27 cellular contexts compared by ENCODE assay signal in genomic region chr14:68318788-68319187, GRCh38.
DNase-seq lines count a peak whose midpoint lies in the region; ATAC-seq, FAIRE-seq and TF ChIP-seq lines count a peak whose summit lies in the region.
"Had no signal": no experiment of that assay in that cellular context is flagged by ENCODE, and none has a peak within 500 bp of the region (broad histone marks: within the 10 kb centered on the region; RNA-seq: fewer than 3 reads in every experiment).

No MANE protein-coding gene starts in this region.

- no peaks in the 10 kb centered on the region for H3K9me3 ChIP-seq in GM12878 (replicated peaks; ENCODE audit: control insufficient read depth, insufficient read depth, low read length)
- H3K9me3 ChIP-seq in hepatocyte (ENCODE audit: low read depth): no peaks in the 10 kb centered on the region
- H3K9me3 ChIP-seq: prostate gland had no signal

- DNase-seq in Right ventricle myocardium superior: no peak
- DNase-seq in Right ventricle myocardium inferior (ENCODE audit: missing footprints): no peak
- DNase-seq in GM12878 (ENCODE audit: low read depth, low spot score): no peak
- no peak for DNase-seq in hepatocyte (ENCODE audit: low spot score)
- DNase-seq in immature natural killer cell: no peak
- no peak for DNase-seq in Ammon's horn (ENCODE audit: low spot score)
- DNase-seq: 8988T; activated CD8-positive, alpha-beta T cell treated with anti-CD3 and anti-CD28 coated beads, Interleukin-2, amount 10 ng/mL, durations not matched to agents 7 days and 5 days; anterior cingulate cortex; CD4-positive, alpha-beta memory T cell; EL; NCI-H1105 treated with DMSO at 0.1 percent for 48 hours; NCI-H2029; NCI-H226; NCI-H774; RPMI8226; stimulated activated naive CD8-positive, alpha-beta T cell treated with anti-CD3 and anti-CD28 coated beads, Interleukin-15, amount 100 ng/mL, for 72 hours had no signal

- H3K9me2 ChIP-seq in hepatocyte (replicated peaks; ENCODE audit: insufficient read depth): no peaks in the 10 kb centered on the region

- H3K4me1 ChIP-seq in GM12878 (ENCODE audit: control insufficient read depth, insufficient read depth, low read length) (peaks cover 55% of the 10 kb centered on the region), hepatocyte (ENCODE audit: insufficient read depth) (no peaks in the 10 kb centered on the region)
- H3K4me1 ChIP-seq: prostate gland had no signal

- TF ChIP-seq RAD21 in GM12878 (IDR thresholded peaks at IDR 0.05; ENCODE audit: insufficient read depth, low read depth, low read length): no peak

- peak; percentile 34 for ATAC-seq in Right ventricle myocardium superior (ENCODE audit: poor library complexity)
- ATAC-seq in Right ventricle myocardium inferior: no peak
- ATAC-seq in GM12878: peak; percentile 49
- no peak for ATAC-seq in stimulated activated memory B cell treated with anti-CD40 and anti-IgM and Interleukin-4, amounts not matched to agents 10 μg/mL and 1 μg/mL and 100 μg/mL, for 72 hours
- ATAC-seq in HG03095 (IDR thresholded peaks at IDR 0.05; ENCODE audit: unreplicated experiment): no peak
- ATAC-seq: activated CD8-positive, alpha-beta T cell treated with anti-CD3 and anti-CD28 coated beads, Interleukin-2, amount 10 ng/mL, durations not matched to agents 7 days and 5 days; activated naive CD4-positive, alpha-beta T cell treated with anti-CD3 and anti-CD28 coated beads, Interleukin-2, amount 50 U/mL, for 72 hours; stimulated activated naive CD8-positive, alpha-beta T cell treated with anti-CD3 and anti-CD28 coated beads, Interleukin-15, amount 100 ng/mL, for 72 hours had no signal

- peaks cover 3% of the 10 kb centered on the region for H3K9me3 Mint-ChIP-seq in stimulated activated memory B cell treated with anti-CD40 and anti-IgM and Interleukin-4, amounts not matched to agents 10 μg/mL and 1 μg/mL and 100 μg/mL, for 72 hours
- H3K9me3 Mint-ChIP-seq in immature natural killer cell: no peaks in the 10 kb centered on the region
- H3K9me3 Mint-ChIP-seq: activated naive CD4-positive, alpha-beta T cell treated with anti-CD3 and anti-CD28 coated beads, Interleukin-2, amount 50 U/mL, for 72 hours; activated T-helper 2 cell treated with anti-CD3 and anti-CD28 coated beads, Interferon-gamma antibody, Interleukin-2, Interleukin-4, amounts not matched to agents 10 μg/mL and 5 μg/mL and 100 μg/mL, durations not matched to agents 14 hours and 24 hours and 36 hours; CD4-positive, alpha-beta memory T cell; stimulated activated naive CD8-positive, alpha-beta T cell treated with anti-CD3 and anti-CD28 coated beads, Interleukin-15, amount 100 ng/mL, for 72 hours had no signal

- H2AFZ ChIP-seq in GM12878 (ENCODE audit: control insufficient read depth, low read depth, low read length): no peak overlapping the region
- H2AFZ ChIP-seq in hepatocyte: no peak overlapping the region

- FAIRE-seq in GM12878 (lab: Jason Lieb, UNC): no peak
- FAIRE-seq: H54, keratinocyte had no signal

- BruUV-seq in GM12878 (replicated peaks; lab: Mats Ljungman, UMichigan): no TSS peak

- no peak for TF ChIP-seq POLR2A in GM12878 (IDR thresholded peaks at IDR 0.05; ENCODE audit: low read depth, low read length)

- POLR2A ChIA-PET in GM12878 (lab: Charles Lee): interaction anchor here (1.0 to 3.1 kb wide), 8 partner anchors 10 to 470 kb away, joined by 3 to 19 read pairs (median 4); no protein-coding TSS in a partner anchor

- H3K36me3 ChIP-seq in GM12878 (ENCODE audit: control insufficient read depth in 2 of 2, insufficient read depth in 2 of 2, low read length in 1 of 2): no peaks in the 10 kb centered on the region
- H3K36me3 ChIP-seq in hepatocyte (replicated peaks; ENCODE audit: insufficient read depth, low read depth): no peaks in the 10 kb centered on the region
- H3K36me3 ChIP-seq: prostate gland had no signal

- H3K27ac Mint-ChIP-seq in stimulated activated memory B cell treated with anti-CD40 and anti-IgM and Interleukin-4, amounts not matched to agents 10 μg/mL and 1 μg/mL and 100 μg/mL, for 72 hours: peak overlapping the region; percentile 70
- peak overlapping the region in 1 of 6 donors; percentile 10 for H3K27ac Mint-ChIP-seq in immature natural killer cell
- H3K27ac Mint-ChIP-seq: activated CD8-positive, alpha-beta T cell treated with anti-CD3 and anti-CD28 coated beads, Interleukin-2, amount 10 ng/mL, durations not matched to agents 7 days and 5 days; activated naive CD4-positive, alpha-beta T cell treated with anti-CD3 and anti-CD28 coated beads, Interleukin-2, amount 50 U/mL, for 72 hours; activated T-helper 2 cell treated with anti-CD3 and anti-CD28 coated beads, Interferon-gamma antibody, Interleukin-2, Interleukin-4, amounts not matched to agents 10 μg/mL and 5 μg/mL and 100 μg/mL, durations not matched to agents 14 hours and 24 hours and 36 hours; stimulated activated naive CD8-positive, alpha-beta T cell treated with anti-CD3 and anti-CD28 coated beads, Interleukin-15, amount 100 ng/mL, for 72 hours; T-helper 1 cell treated with Interleukin-12 subunit alpha and Interleukin-12 subunit beta and Interleukin-4 antibody, amounts not matched to agents 30 μg/mL and 1 μg/mL, for 36 hours had no signal

- TF ChIP-seq CTCF in GM12878 (IDR thresholded peaks at IDR 0.05 in 2 of 3, conservative IDR thresholded peaks at IDR 0.05 in 1 of 3; ENCODE audit: control insufficient read depth in 2 of 3, extremely low read depth in 1 of 3, insufficient read depth in 1 of 3, low read depth in 3 of 3, low read length in 3 of 3) (no peak; a peak in 1 of 6 replicates), hepatocyte (IDR thresholded peaks at IDR 0.05; ENCODE audit: poor library complexity) (no peak)

- H4K20me1 ChIP-seq in GM12878 (ENCODE audit: control insufficient read depth, insufficient read depth): no peaks in the 10 kb centered on the region
- no peaks in the 10 kb centered on the region for H4K20me1 ChIP-seq in hepatocyte (ENCODE audit: insufficient read depth, poor library complexity, severe bottlenecking)

- peaks cover 16% of the 10 kb centered on the region for H3K36me3 Mint-ChIP-seq in stimulated activated memory B cell treated with anti-CD40 and anti-IgM and Interleukin-4, amounts not matched to agents 10 μg/mL and 1 μg/mL and 100 μg/mL, for 72 hours
- peaks cover 5 to 14% (median 6%) of the 10 kb centered on the region in 3 donors for H3K36me3 Mint-ChIP-seq in immature natural killer cell

- no peaks in the 10 kb centered on the region for H3K27me3 Mint-ChIP-seq in stimulated activated memory B cell treated with anti-CD40 and anti-IgM and Interleukin-4, amounts not matched to agents 10 μg/mL and 1 μg/mL and 100 μg/mL, for 72 hours
- peaks cover 0 to 4% (median 3%) of the 10 kb centered on the region in 3 donors for H3K27me3 Mint-ChIP-seq in immature natural killer cell (ENCODE audit: low read depth in 3 of 3)
- H3K27me3 Mint-ChIP-seq: CD4-positive, alpha-beta memory T cell; stimulated activated naive CD8-positive, alpha-beta T cell treated with anti-CD3 and anti-CD28 coated beads, Interleukin-15, amount 100 ng/mL, for 72 hours had no signal

- SMC1A ChIA-PET in GM12878 (lab: Charles Lee; ENCODE audit: uncharacterized antibody, unreplicated experiment): interaction anchor here (0.7 to 12.5 kb wide), 18 partner anchors 10 to 401 kb away, joined by 3 to 151 read pairs (median 6); no protein-coding TSS in a partner anchor

- H3K4me1 Mint-ChIP-seq in stimulated activated memory B cell treated with anti-CD40 and anti-IgM and Interleukin-4, amounts not matched to agents 10 μg/mL and 1 μg/mL and 100 μg/mL, for 72 hours: peaks cover 45% of the 10 kb centered on the region
- H3K4me1 Mint-ChIP-seq in immature natural killer cell: peaks cover 1 to 12% of the 10 kb centered on the region in 2 donors

- CTCF ChIA-PET in GM12878 (lab: Yijun Ruan, JAX): interaction anchor here (0.6 to 4.8 kb wide), 11 partner anchors 10 to 496 kb away, joined by 3 to 22 read pairs (median 3); no protein-coding TSS in a partner anchor

- no peak overlapping the region for H3K4me3 Mint-ChIP-seq in stimulated activated memory B cell treated with anti-CD40 and anti-IgM and Interleukin-4, amounts not matched to agents 10 μg/mL and 1 μg/mL and 100 μg/mL, for 72 hours
- H3K4me3 Mint-ChIP-seq in immature natural killer cell: no peak overlapping the region
- H3K4me3 Mint-ChIP-seq: activated CD8-positive, alpha-beta T cell treated with anti-CD3 and anti-CD28 coated beads, Interleukin-2, amount 10 ng/mL, durations not matched to agents 7 days and 5 days; CD4-positive, alpha-beta memory T cell; stimulated activated naive CD8-positive, alpha-beta T cell treated with anti-CD3 and anti-CD28 coated beads, Interleukin-15, amount 100 ng/mL, for 72 hours; T-helper 1 cell treated with Interleukin-12 subunit alpha and Interleukin-12 subunit beta and Interleukin-4 antibody, amounts not matched to agents 30 μg/mL and 1 μg/mL, for 36 hours had no signal

- 24% methylated on average over 2 of the region's 2 CpGs for WGBS in GM12878 (ENCODE audit: insufficient coverage, insufficient replicate concordance, low lambda C conversion rate, missing lambda C conversion rate)
- 52% methylated on average over 2 of the region's 2 CpGs for WGBS in hepatocyte (ENCODE audit: low lambda C conversion rate, missing lambda C conversion rate)

- in situ Hi-C loops in GM12878 (cut with MboI): no loop called here

- RAD21 ChIA-PET in GM12878 (lab: Charles Lee; ENCODE audit: unreplicated experiment): interaction anchor here (0.6 to 5.2 kb wide), 15 partner anchors 10 to 87 kb away, joined by 3 to 25 read pairs (median 6); no protein-coding TSS in a partner anchor

- H3K27ac ChIP-seq in GM12878 (ENCODE audit: control insufficient read depth, insufficient read depth): no peak overlapping the region
- peak overlapping the region; percentile 5 for H3K27ac ChIP-seq in hepatocyte
- H3K27ac ChIP-seq: prostate gland, SK-N-MC had no signal

- H3K79me2 ChIP-seq in GM12878 (ENCODE audit: control insufficient read depth, insufficient read depth, low read length) (no peaks in the 10 kb centered on the region), hepatocyte (no peaks in the 10 kb centered on the region)

- H3K27me3 ChIP-seq in GM12878 (replicated peaks in 1 of 2; ENCODE audit: control insufficient read depth in 2 of 2, insufficient read depth in 2 of 2, low read length in 1 of 2): no peaks in the 10 kb centered on the region
- H3K27me3 ChIP-seq in hepatocyte: no peaks in the 10 kb centered on the region

- H3K4me2 ChIP-seq in GM12878 (ENCODE audit: control insufficient read depth, insufficient read depth): peak overlapping the region; percentile 28; the same call in 1 of the 2 replicates
- no peak overlapping the region for H3K4me2 ChIP-seq in hepatocyte

- no peak overlapping the region for H3K4me3 ChIP-seq in GM12878
- H3K4me3 ChIP-seq in hepatocyte: no peak overlapping the region
- H3K4me3 ChIP-seq: lung, prostate gland, SK-N-MC had no signal

- intact Hi-C loops in Right ventricle myocardium superior (cut with DNase I): no loop called here
- intact Hi-C loops in Right ventricle myocardium inferior (cut with DNase I): no loop called here
- intact Hi-C loops in GM12878 (cut with micrococcal nuclease; ENCODE audit: unreplicated experiment): no loop called here

- H3K9ac ChIP-seq in GM12878 (ENCODE audit: control insufficient read depth, insufficient read depth, low read length): no peak overlapping the region

- TF ChIP-seq EP300 in GM12878 (IDR thresholded peaks at IDR 0.05; ENCODE audit: borderline replicate concordance in 1 of 2, control insufficient read depth in 1 of 2, low read depth in 2 of 2, low read length in 2 of 2): peak in 1 of 2 experiments; percentile 23; a peak in 1 of 4 replicates

Comparison
In these comparisons a context has a peak if more than half of its experiments do, and no peak if none do; other contexts are left out.
1. ATAC-seq: peak in Right ventricle myocardium superior (single experiment) and GM12878 (single experiment); none in Right ventricle myocardium inferior (single experiment), stimulated activated memory B cell treated with anti-CD40 and anti-IgM and Interleukin-4, amounts not matched to agents 10 μg/mL and 1 μg/mL and 100 μg/mL, for 72 hours (single experiment) and HG03095 (single experiment).